In the genomic region with DNA sequence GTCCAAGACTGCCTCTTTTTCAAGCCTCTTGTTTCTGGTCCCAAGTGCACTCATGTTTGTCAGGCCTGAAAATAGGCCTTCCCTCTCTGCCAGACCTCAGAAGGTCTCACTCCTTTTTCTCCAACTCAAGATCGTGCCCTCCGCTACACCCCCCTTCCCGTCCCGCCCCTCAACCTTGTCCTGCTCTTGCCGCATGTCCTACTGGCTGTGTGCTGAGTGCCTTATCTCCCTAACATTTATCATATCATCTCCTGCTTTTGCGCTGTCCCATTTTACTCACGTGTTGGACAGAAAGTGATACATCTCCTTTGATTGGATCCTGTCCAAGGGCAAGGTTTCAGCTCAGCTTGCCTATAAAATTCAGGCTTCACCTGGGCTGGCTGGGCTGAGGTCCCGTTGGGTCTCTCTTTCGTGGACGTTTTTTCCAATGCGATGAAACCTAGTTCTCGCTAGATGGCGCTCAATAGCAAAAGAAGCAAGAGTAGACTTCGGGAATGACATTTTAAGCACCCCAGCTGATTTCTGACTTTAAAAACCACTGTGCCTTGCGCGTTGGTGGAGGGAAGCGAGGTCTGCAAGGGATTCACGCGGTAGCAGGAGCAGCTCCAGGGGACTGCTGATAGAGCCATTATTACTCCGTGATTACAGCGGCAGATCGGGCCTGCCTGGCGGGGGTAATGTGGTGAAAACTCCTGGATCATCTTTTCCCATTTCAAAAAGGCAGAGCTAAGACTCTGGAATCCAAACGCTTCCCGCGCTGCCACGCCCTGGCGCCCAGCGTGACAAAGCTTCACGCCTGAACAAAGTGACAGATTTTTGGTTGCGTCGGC, we compare ENCODE assay signal across 8 cellular contexts.
DNase-seq lines count a peak whose midpoint lies in the region; ATAC-seq and TF ChIP-seq lines count a peak whose summit lies in the region.

No MANE protein-coding gene starts in this region.

- peak overlapping the region; percentile 33 to 37 for H3K4me3 ChIP-seq in right atrium auricular region

- no peaks in the 10 kb centered on the region for H3K27me3 ChIP-seq in right atrium auricular region

- peaks cover 0 to 20% of the 10 kb centered on the region in 2 donors for H3K4me1 ChIP-seq in right atrium auricular region

- H3K4me3 Mint-ChIP-seq in progenitor cell of endocrine pancreas (ENCODE audit: low read depth): peak overlapping the region; percentile 72

- H3K9me3 Mint-ChIP-seq in progenitor cell of endocrine pancreas (ENCODE audit: low read depth): no peaks in the 10 kb centered on the region

- H3K27me3 Mint-ChIP-seq in progenitor cell of endocrine pancreas: peaks cover 3% of the 10 kb centered on the region

- no peaks in the 10 kb centered on the region for H3K9me3 ChIP-seq in right atrium auricular region

- H3K36me3 Mint-ChIP-seq in progenitor cell of endocrine pancreas (ENCODE audit: insufficient read depth): no peaks in the 10 kb centered on the region

- peak overlapping the region in 1 of 2 donors; percentile 28 for H3K27ac ChIP-seq in right atrium auricular region

- DNase-seq in G401 (ENCODE audit: low spot score): peak; percentile 81
- DNase-seq in HUDEP-2 (lab: John Stamatoyannopoulos, UW; ENCODE audit: unreplicated experiment in 76 of 76): peak in 52 of 76 experiments; percentile 6 to 74 (median 40)
- DNase-seq in NOMO-1 treated with dmso at 0.1 percent for 144 hours (lab: John Stamatoyannopoulos, UW; ENCODE audit: unreplicated experiment): peak; percentile 66
- peak; percentile 62 for DNase-seq in amniotic stem cell (lab: John Stamatoyannopoulos, UW)
- no peak for DNase-seq in right atrium auricular region (ENCODE audit: low spot score)
- DNase-seq in progenitor cell of endocrine pancreas (ENCODE audit: low spot score, unreplicated experiment): peak; percentile 23
- DNase-seq in cerebellar nuclear complex (lab: John Stamatoyannopoulos, UW): no peak

- peaks cover 22% of the 10 kb centered on the region for H3K4me1 Mint-ChIP-seq in progenitor cell of endocrine pancreas (ENCODE audit: low read depth)

- no peak overlapping the region for H3K27ac Mint-ChIP-seq in progenitor cell of endocrine pancreas

- in situ Hi-C loops in G401 (cut with HindIII; ENCODE audit: low sequenced_read_pairs): no loop called here

- peak; percentile 82 for ATAC-seq in GM21526 (IDR thresholded peaks at IDR 0.05; ENCODE audit: low FRiP score, unreplicated experiment)

- H3K36me3 ChIP-seq in right atrium auricular region: no peaks in the 10 kb centered on the region

- TF ChIP-seq CTCF in right atrium auricular region (IDR thresholded peaks at IDR 0.05) (peak; percentile 55 to 82), progenitor cell of endocrine pancreas (IDR thresholded peaks at IDR 0.05; ENCODE audit: unreplicated experiment) (peak; percentile 81)

Comparison
In these comparisons a context has a peak if more than half of its experiments do, and no peak if none do; other contexts are left out.
1. DNase-seq: peak in G401 (single experiment), HUDEP-2 (52 of 76), NOMO-1 treated with dmso at 0.1 percent for 144 hours (single experiment), amniotic stem cell (single experiment) and progenitor cell of endocrine pancreas (single experiment); none in right atrium auricular region (single experiment) and cerebellar nuclear complex (0 of 2).